Comparison of ENCODE assay signal across 26 cellular contexts in the genomic region with DNA sequence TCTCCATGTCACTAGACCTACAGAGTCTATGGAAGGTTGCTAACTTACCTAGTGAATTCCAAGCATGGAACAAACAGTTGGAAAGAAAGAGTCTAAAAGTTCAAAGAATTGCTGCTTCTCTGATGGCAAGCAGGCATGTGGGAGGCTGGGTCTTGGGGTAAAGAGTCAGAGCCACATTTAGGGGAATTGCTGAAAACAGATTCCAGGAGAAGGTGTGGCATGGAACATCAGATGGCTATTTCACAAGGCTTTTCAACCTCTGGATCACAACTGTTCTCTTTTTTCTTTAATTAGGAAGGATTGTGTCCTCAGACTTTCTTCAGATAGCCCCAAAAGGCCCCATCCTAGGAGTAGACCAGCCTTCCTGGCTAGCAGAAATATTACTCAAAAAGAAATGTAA.
"Had no signal": no experiment of that assay in that cellular context is flagged by ENCODE, and none has a peak within 500 bp of the region (broad histone marks: within the 10 kb centered on the region; RNA-seq: fewer than 3 reads in every experiment).

No MANE protein-coding gene starts in this region.

- H3K4me3 ChIP-seq: stomach, suprapubic skin, testis, thoracic aorta, thyroid gland, tibial artery, tibial nerve, transverse colon, upper lobe of left lung, upper lobe of right lung, uterus, vagina had no signal

- H3K36me3 ChIP-seq: stomach, suprapubic skin, thoracic aorta, thyroid gland, tibial artery, tibial nerve, transverse colon, upper lobe of left lung, upper lobe of right lung, uterus, vagina had no signal

- ATAC-seq: stimulated activated effector memory CD8-positive, alpha-beta T cell treated with anti-CD3 and anti-CD28 coated beads, Interleukin-12 subunit alpha, Interleukin-12 subunit beta, amount 100 ng/mL, for 72 hours; stimulated activated memory B cell treated with anti-CD40 and anti-IgM and Interleukin-4, amounts not matched to agents 10 μg/mL and 1 μg/mL and 100 μg/mL, for 72 hours; stimulated activated naive B cell treated with anti-CD40 and anti-IgM and Interleukin-4, amounts not matched to agents 10 μg/mL and 1 μg/mL and 100 μg/mL, for 72 hours; stimulated activated naive CD8-positive, alpha-beta T cell treated with anti-CD3 and anti-CD28 coated beads, Interleukin-15, amount 100 ng/mL, for 72 hours; stimulated activated naive CD8-positive, alpha-beta T cell treated with anti-CD3 and anti-CD28 coated beads, Interleukin-15, Interleukin-2, amounts not matched to agents 100 U/mL and 50 U/mL, for 24 hours; upper lobe of right lung had no signal

- H3K9me3 ChIP-seq: suprapubic skin, testis, thyroid gland, transverse colon, upper lobe of right lung, uterus, vagina had no signal

- H3K4me1 ChIP-seq: stomach, suprapubic skin, testis, thyroid gland, tibial artery, tibial nerve, transverse colon, upper lobe of left lung, upper lobe of right lung, uterus, vagina had no signal

- H3K27me3 ChIP-seq: stomach, suprapubic skin, testis, thyroid gland, tibial artery, tibial nerve, transverse colon, upper lobe of left lung, upper lobe of right lung, uterus, vagina had no signal

- H3K27ac ChIP-seq: stomach, suprapubic skin, testis, thoracic aorta, thyroid gland, tibial artery, transverse colon, upper lobe of left lung, upper lobe of right lung, uterus, vagina had no signal

- DNase-seq: stimulated activated CD4-positive, alpha-beta T cell treated with anti-CD3 and anti-CD28 coated beads, Interleukin-2, amount 100 ng/mL, for 48 hours; stimulated activated CD4-positive, alpha-beta T cell treated with anti-CD3 and anti-CD28 coated beads, Interleukin-4, amount 100 ng/mL, for 1 hour; stimulated activated CD4-positive, alpha-beta T cell treated with anti-CD3 and anti-CD28 coated beads, Interleukin-4, amount 100 ng/mL, for 24 hours; stimulated activated CD4-positive, alpha-beta T cell treated with anti-CD3 and anti-CD28 coated beads, Interleukin-4, amount 100 ng/mL, for 4 hours; stimulated activated CD8-positive, alpha-beta memory T cell treated with anti-CD3 and anti-CD28 coated beads, Interleukin-4, amount 100 ng/mL, for 48 hours; stimulated activated naive B cell treated with anti-CD40 and anti-IgM and Interleukin-4, amounts not matched to agents 10 μg/mL and 1 μg/mL and 100 μg/mL, for 72 hours; stimulated activated naive CD4-positive, alpha-beta T cell; stimulated activated naive CD4-positive, alpha-beta T cell treated with Interleukin-2 at 50 U/mL for 16 hours; stimulated activated naive CD8-positive, alpha-beta T cell treated with anti-CD3 and anti-CD28 coated beads, Interleukin-15, amount 100 ng/mL, for 72 hours; stimulated activated naive CD8-positive, alpha-beta T cell treated with anti-CD3 and anti-CD28 coated beads, Interleukin-15, Interleukin-2, amounts not matched to agents 100 U/mL and 50 U/mL, for 24 hours; stomach; substantia nigra; testis; thyroid gland; tibial artery; transverse colon; trophoblast cell; upper lobe of left lung; upper lobe of right lung; uterus had no signal
